ENCODE assay signal across 20 cellular contexts in genomic region chr6:84455630-84456029, GRCh38.
"Had no signal": no experiment of that assay in that cellular context is flagged by ENCODE, and none has a peak within 500 bp of the region (broad histone marks: within the 10 kb centered on the region; RNA-seq: fewer than 3 reads in every experiment).

No MANE protein-coding gene starts in this region.

- H3K27ac Mint-ChIP-seq: activated B cell treated with CpG ODN at 0.5 μM for 24 hours; activated CD4-positive, alpha-beta T cell treated with anti-CD3 and anti-CD28 coated beads, Interleukin-2, amount 10 ng/mL, durations not matched to agents 24 days and 14 days; activated CD8-positive, alpha-beta T cell treated with anti-CD3 and anti-CD28 coated beads, Interleukin-2, amount 10 ng/mL, durations not matched to agents 7 days and 5 days; activated naive CD4-positive, alpha-beta T cell treated with anti-CD3 and anti-CD28 coated beads, Interleukin-2, amount 50 U/mL, for 72 hours; brain; neural progenitor cell had no signal

- H3K27ac ChIP-seq: gastrocnemius medialis, heart right ventricle, neural progenitor cell, pancreas had no signal

- H3K4me2 ChIP-seq: neural progenitor cell had no signal

- H3K36me3 ChIP-seq: gastrocnemius medialis, heart right ventricle, neural progenitor cell, pancreas had no signal

- H3K4me1 Mint-ChIP-seq: activated B cell treated with CpG ODN at 0.5 μM for 24 hours; activated CD4-positive, alpha-beta T cell treated with anti-CD3 and anti-CD28 coated beads, Interleukin-2, amount 10 ng/mL, durations not matched to agents 24 days and 14 days; brain; neural progenitor cell had no signal

- ATAC-seq: activated CD8-positive, alpha-beta T cell treated with anti-CD3 and anti-CD28 coated beads, Interleukin-2, amount 10 ng/mL, durations not matched to agents 7 days and 5 days; activated naive CD4-positive, alpha-beta T cell treated with anti-CD3 and anti-CD28 coated beads, Interleukin-2, amount 50 U/mL, for 72 hours; gastrocnemius medialis; heart right ventricle; pancreas had no signal

- H3K9me3 ChIP-seq: gastrocnemius medialis, pancreas had no signal

- H2AFZ ChIP-seq: neural progenitor cell had no signal

- H3K27me3 ChIP-seq: gastrocnemius medialis, heart right ventricle, neural progenitor cell, pancreas had no signal

- H3K4me3 Mint-ChIP-seq: activated B cell treated with CpG ODN at 0.5 μM for 24 hours; activated CD4-positive, alpha-beta T cell treated with anti-CD3 and anti-CD28 coated beads, Interleukin-2, amount 10 ng/mL, durations not matched to agents 24 days and 14 days; activated CD8-positive, alpha-beta T cell treated with anti-CD3 and anti-CD28 coated beads, Interleukin-2, amount 10 ng/mL, durations not matched to agents 7 days and 5 days; brain; neural progenitor cell had no signal

- H3K9ac ChIP-seq: neural progenitor cell had no signal

- H3K36me3 Mint-ChIP-seq: activated naive CD4-positive, alpha-beta T cell treated with anti-CD3 and anti-CD28 coated beads, Interleukin-2, amount 50 U/mL, for 72 hours; brain; neural progenitor cell had no signal

- DNase-seq: activated B cell treated with CpG ODN at 0.5 μM for 24 hours; activated CD4-positive, alpha-beta T cell treated with anti-CD3 and anti-CD28 coated beads, Interleukin-2, amount 10 ng/mL, durations not matched to agents 24 days and 14 days; activated CD8-positive, alpha-beta memory T cell treated with anti-CD3 and anti-CD28 coated beads, Interleukin-2, amount 50 U/mL, for 4 hours; activated CD8-positive, alpha-beta T cell treated with anti-CD3 and anti-CD28 coated beads, Interleukin-2, amount 10 ng/mL, durations not matched to agents 7 days and 5 days; activated effector memory CD4-positive, alpha-beta T cell treated with anti-CD3 and anti-CD28 coated beads, Interleukin-2, amount 50 U/mL, for 16 hours; activated T-cell treated with anti-CD3 and anti-CD28 coated beads, Interleukin-2, amount 50 U/mL, for 48 hours; central memory CD4-positive, alpha-beta T cell; cortex of kidney; effector CD8-positive, alpha-beta T cell; gastrocnemius medialis; heart right ventricle; pancreas; stimulated activated CD4-positive, alpha-beta T cell treated with anti-CD3 and anti-CD28 coated beads, Interleukin-12 subunit alpha, Interleukin-12 subunit beta, amount 100 ng/mL, for 4 hours; stimulated activated CD4-positive, alpha-beta T cell treated with anti-CD3 and anti-CD28 coated beads, Interleukin-2, amount 100 ng/mL, for 24 hours; T-helper 2 cell had no signal

- H3K9me3 Mint-ChIP-seq: activated CD4-positive, alpha-beta T cell treated with anti-CD3 and anti-CD28 coated beads, Interleukin-2, amount 10 ng/mL, durations not matched to agents 24 days and 14 days; brain; neural progenitor cell had no signal

- H3K27me3 Mint-ChIP-seq: activated B cell treated with CpG ODN at 0.5 μM for 24 hours; activated CD4-positive, alpha-beta T cell treated with anti-CD3 and anti-CD28 coated beads, Interleukin-2, amount 10 ng/mL, durations not matched to agents 24 days and 14 days had no signal

- H3K4me1 ChIP-seq: gastrocnemius medialis, heart right ventricle, pancreas had no signal

- H3K4me3 ChIP-seq: gastrocnemius medialis, heart right ventricle, neural progenitor cell, pancreas had no signal

- FAIRE-seq: pancreas, TTC549, urothelium cell line had no signal
